ENCODE assay signal across 20 cellular contexts in genomic region chr14:24715239-24715638, GRCh38.
DNase-seq lines count a peak whose midpoint lies in the region; ATAC-seq and TF ChIP-seq lines count a peak whose summit lies in the region.
"Had no signal": no experiment of that assay in that cellular context is flagged by ENCODE, and none has a peak within 500 bp of the region (broad histone marks: within the 10 kb centered on the region; RNA-seq: fewer than 3 reads in every experiment).

No MANE protein-coding gene starts in this region.

- H3K9me3 ChIP-seq in esophagus muscularis mucosa = no peaks in the 10 kb centered on the region
- H3K9me3 ChIP-seq: BE2C had no signal

- H3K4me3 ChIP-seq in esophagus muscularis mucosa = no peak overlapping the region
- H3K4me3 ChIP-seq: GM12878 had no signal

- no peaks in the 10 kb centered on the region for H3K4me1 Mint-ChIP-seq in activated T-cell treated with anti-CD3 and anti-CD28 coated beads, Interleukin-2, amount 50 U/mL, for 4 hours (ENCODE audit: low read depth)
- peaks cover 8% of the 10 kb centered on the region for H3K4me1 Mint-ChIP-seq in activated T-cell treated with anti-CD3 and anti-CD28 coated beads, Interleukin-2, amount 50 U/mL, for 24 hours (ENCODE audit: low read depth)
- no peaks in the 10 kb centered on the region for H3K4me1 Mint-ChIP-seq in activated T-helper 17 cell treated with anti-CD3 and anti-CD28 coated beads, Interleukin-2, amount 50 U/mL, for 72 hours

- H3K27ac ChIP-seq in esophagus muscularis mucosa (replicated peaks in 1 of 4) = no peak overlapping the region

- no peak for TF ChIP-seq EP300 in esophagus muscularis mucosa (IDR thresholded peaks at IDR 0.05)

- ATAC-seq in activated T-cell treated with anti-CD3 and anti-CD28 coated beads, Interleukin-2, amount 50 U/mL, for 4 hours = peak; percentile 40 to 41
- peak; percentile 34 for ATAC-seq in activated T-helper 17 cell treated with anti-CD3 and anti-CD28 coated beads, Interleukin-2, amount 50 U/mL, for 72 hours (replicated peaks)
- ATAC-seq in stimulated activated naive CD8-positive, alpha-beta T cell treated with anti-CD3 and anti-CD28 coated beads, Interleukin-15, Interleukin-2, amounts not matched to agents 100 U/mL and 50 U/mL, for 24 hours = peak; percentile 46
- ATAC-seq: GM12878 had no signal

- H3K36me3 Mint-ChIP-seq in activated T-cell treated with anti-CD3 and anti-CD28 coated beads, Interleukin-2, amount 50 U/mL, for 4 hours (ENCODE audit: insufficient read depth) = no peaks in the 10 kb centered on the region
- no peaks in the 10 kb centered on the region for H3K36me3 Mint-ChIP-seq in activated T-cell treated with anti-CD3 and anti-CD28 coated beads, Interleukin-2, amount 50 U/mL, for 24 hours (ENCODE audit: low read depth)
- H3K36me3 Mint-ChIP-seq in activated T-helper 17 cell treated with anti-CD3 and anti-CD28 coated beads, Interleukin-2, amount 50 U/mL, for 72 hours (ENCODE audit: low read depth) = no peaks in the 10 kb centered on the region
- H3K36me3 Mint-ChIP-seq: CD4-positive, CD25-positive, alpha-beta regulatory T cell; CD8-positive, alpha-beta memory T cell had no signal

- no peak overlapping the region for H3K27ac Mint-ChIP-seq in activated T-cell treated with anti-CD3 and anti-CD28 coated beads, Interleukin-2, amount 50 U/mL, for 24 hours
- no peak overlapping the region for H3K27ac Mint-ChIP-seq in activated T-helper 17 cell treated with anti-CD3 and anti-CD28 coated beads, Interleukin-2, amount 50 U/mL, for 72 hours
- H3K27ac Mint-ChIP-seq: CD4-positive, CD25-positive, alpha-beta regulatory T cell; CD8-positive, alpha-beta memory T cell; H9 had no signal

- no peak for TF ChIP-seq CTCF in esophagus muscularis mucosa (IDR thresholded peaks at IDR 0.05)

- no peaks in the 10 kb centered on the region for H3K27me3 ChIP-seq in esophagus muscularis mucosa
- H3K27me3 ChIP-seq: BE2C had no signal

- no peak for DNase-seq in activated T-cell treated with anti-CD3 and anti-CD28 coated beads, Interleukin-2, amount 50 U/mL, for 4 hours
- no peak for DNase-seq in activated T-cell treated with anti-CD3 and anti-CD28 coated beads, Interleukin-2, amount 50 U/mL, for 24 hours
- DNase-seq in esophagus muscularis mucosa (ENCODE audit: extremely low spot score) = peak; percentile 78
- DNase-seq in stimulated activated naive CD8-positive, alpha-beta T cell treated with anti-CD3 and anti-CD28 coated beads, Interleukin-15, Interleukin-2, amounts not matched to agents 100 U/mL and 50 U/mL, for 24 hours = no peak
- DNase-seq in anterior cingulate cortex (lab: John Stamatoyannopoulos, UW) = no peak
- no peak for DNase-seq in KBM-7
- DNase-seq: ACHN; BE2C; C1 segment of cervical spinal cord; CD4-positive, CD25-positive, alpha-beta regulatory T cell; CD8-positive, alpha-beta memory T cell; COR-L47; DMS 273 treated with DMSO at 0.1 percent for 48 hours; DMS53; DND-41; EL; GOT3; H9 had no signal

- intact Hi-C loops in esophagus muscularis mucosa (cut with DNase I) = loop anchor here (10.0 kb wide), 1 partner anchor 690 kb away; no protein-coding TSS in a partner anchor

- H3K27me3 Mint-ChIP-seq in activated T-cell treated with anti-CD3 and anti-CD28 coated beads, Interleukin-2, amount 50 U/mL, for 4 hours (ENCODE audit: low read depth) = peaks cover 10% of the 10 kb centered on the region
- H3K27me3 Mint-ChIP-seq in activated T-cell treated with anti-CD3 and anti-CD28 coated beads, Interleukin-2, amount 50 U/mL, for 24 hours = peaks cover 12% of the 10 kb centered on the region
- peaks cover 17% of the 10 kb centered on the region for H3K27me3 Mint-ChIP-seq in activated T-helper 17 cell treated with anti-CD3 and anti-CD28 coated beads, Interleukin-2, amount 50 U/mL, for 72 hours

- H3K4me3 Mint-ChIP-seq in activated T-cell treated with anti-CD3 and anti-CD28 coated beads, Interleukin-2, amount 50 U/mL, for 4 hours = no peak overlapping the region
- no peak overlapping the region for H3K4me3 Mint-ChIP-seq in activated T-cell treated with anti-CD3 and anti-CD28 coated beads, Interleukin-2, amount 50 U/mL, for 24 hours
- no peak overlapping the region for H3K4me3 Mint-ChIP-seq in activated T-helper 17 cell treated with anti-CD3 and anti-CD28 coated beads, Interleukin-2, amount 50 U/mL, for 72 hours
- H3K4me3 Mint-ChIP-seq: CD4-positive, CD25-positive, alpha-beta regulatory T cell; CD8-positive, alpha-beta memory T cell; H9 had no signal

- H3K9me3 Mint-ChIP-seq in activated T-cell treated with anti-CD3 and anti-CD28 coated beads, Interleukin-2, amount 50 U/mL, for 4 hours = no peaks in the 10 kb centered on the region
- H3K9me3 Mint-ChIP-seq in activated T-cell treated with anti-CD3 and anti-CD28 coated beads, Interleukin-2, amount 50 U/mL, for 24 hours = no peaks in the 10 kb centered on the region
- H3K9me3 Mint-ChIP-seq in activated T-helper 17 cell treated with anti-CD3 and anti-CD28 coated beads, Interleukin-2, amount 50 U/mL, for 72 hours = no peaks in the 10 kb centered on the region
- H3K9me3 Mint-ChIP-seq: CD4-positive, CD25-positive, alpha-beta regulatory T cell; CD8-positive, alpha-beta memory T cell; H9 had no signal

- H3K4me1 ChIP-seq in esophagus muscularis mucosa = peaks cover 0 to 6% (median 0%) of the 10 kb centered on the region in 4 donors
- H3K4me1 ChIP-seq: BE2C had no signal

- 92% methylated on average over 2 of the region's 2 CpGs for WGBS in esophagus muscularis mucosa

- H3K36me3 ChIP-seq in esophagus muscularis mucosa = no peaks in the 10 kb centered on the region
- H3K36me3 ChIP-seq: BE2C had no signal

- no peak for TF ChIP-seq POLR2A in esophagus muscularis mucosa (IDR thresholded peaks at IDR 0.05; ENCODE audit: low read depth)

- in situ Hi-C loops in KBM-7 (cut with MboI; ENCODE audit: low pct_unique_long_range_greater_than_20kb, low sequenced_read_pairs) = no loop called here
